ENCODE assay signal across 1 cellular context in genomic region chr18:22507055-22507454, GRCh38.
TF ChIP-seq lines count a peak whose summit lies in the region.

No MANE protein-coding gene starts in this region.

TF ChIP-seq in IMR-90, 13 proteins besides CTCF, POLR2A, EP300 and RAD21:
- TF ChIP-seq NFE2L2 (IDR thresholded peaks at IDR 0.05; ENCODE audit: low read depth, low read length): no peak
- no peak for TF ChIP-seq BHLHE40 (IDR thresholded peaks at IDR 0.05; ENCODE audit: low read depth, low read length)
- TF ChIP-seq USF2 (IDR thresholded peaks at IDR 0.05; ENCODE audit: low read depth, low read length): no peak
- no peak for TF ChIP-seq ELK1 (IDR thresholded peaks at IDR 0.05; ENCODE audit: borderline replicate concordance, low read depth, low read length)
- no peak for TF ChIP-seq SMC3 (IDR thresholded peaks at IDR 0.05; ENCODE audit: low read depth, low read length)
- no peak for TF ChIP-seq CEBPB (IDR thresholded peaks at IDR 0.05; ENCODE audit: low read depth, low read length)
- no peak for TF ChIP-seq FOS (IDR thresholded peaks at IDR 0.05; ENCODE audit: low read depth, low read length)
- TF ChIP-seq CHD1 (IDR thresholded peaks at IDR 0.05; ENCODE audit: low read depth, low read length): no peak
- TF ChIP-seq MAZ (IDR thresholded peaks at IDR 0.05; ENCODE audit: borderline replicate concordance, low read depth, low read length): no peak
- TF ChIP-seq RCOR1 (IDR thresholded peaks at IDR 0.05; ENCODE audit: insufficient replicate concordance, low read length): no peak
- no peak for TF ChIP-seq RFX5 (IDR thresholded peaks at IDR 0.05; ENCODE audit: low read depth, low read length)
- TF ChIP-seq MXI1 (IDR thresholded peaks at IDR 0.05; ENCODE audit: borderline replicate concordance, low read depth, low read length): no peak
- no peak for TF ChIP-seq MAFK (IDR thresholded peaks at IDR 0.05; ENCODE audit: low read depth, low read length)
